ENCODE assay signal across 10 cellular contexts in the genomic region with DNA sequence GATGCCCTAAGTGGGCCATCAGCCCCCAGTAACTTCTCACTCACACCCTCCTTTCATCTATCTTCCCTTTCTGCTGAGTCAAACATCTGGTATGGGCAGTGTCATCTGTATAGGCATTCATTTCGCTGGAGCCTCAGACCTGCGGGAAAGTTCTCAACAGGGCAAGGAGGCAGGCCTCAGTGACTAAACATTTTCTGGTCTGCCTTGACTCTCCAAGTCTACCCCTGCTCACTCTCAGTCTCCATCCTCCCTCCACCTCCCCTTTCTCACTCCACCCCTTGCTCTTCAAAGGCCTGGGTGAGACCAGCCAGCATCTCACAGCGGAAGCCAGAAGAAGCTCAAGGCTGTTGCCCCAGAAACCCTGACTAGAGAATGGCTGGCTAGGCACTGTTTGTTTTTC.
DNase-seq lines count a peak whose midpoint lies in the region; ATAC-seq and TF ChIP-seq lines count a peak whose summit lies in the region.
"Had no signal": no experiment of that assay in that cellular context is flagged by ENCODE, and none has a peak within 500 bp of the region (broad histone marks: within the 10 kb centered on the region; RNA-seq: fewer than 3 reads in every experiment).

No MANE protein-coding gene starts in this region.

- DNase-seq in AG10803 (ENCODE audit: low read depth) = peak; percentile 71
- peak; percentile 76 for DNase-seq in choroid plexus epithelial cell (ENCODE audit: low read depth)
- no peak for DNase-seq in activated CD8-positive, alpha-beta memory T cell treated with anti-CD3 and anti-CD28 coated beads, Interleukin-2, amount 10 ng/mL, durations not matched to agents 7 days and 5 days
- no peak for DNase-seq in NCI-H748 treated with DMSO at 0.1 percent for 48 hours (lab: John Stamatoyannopoulos, UW)
- DNase-seq in T1000 (lab: John Stamatoyannopoulos, UW) = no peak
- DNase-seq: DMS53 had no signal

- H3K27me3 ChIP-seq in HUES6 (ENCODE audit: control insufficient read depth, insufficient read depth, low read length) = no peaks in the 10 kb centered on the region

- no peak for ATAC-seq in activated CD8-positive, alpha-beta memory T cell treated with anti-CD3 and anti-CD28 coated beads, Interleukin-2, amount 10 ng/mL, durations not matched to agents 7 days and 5 days
- ATAC-seq in GM21367 (IDR thresholded peaks at IDR 0.05; ENCODE audit: unreplicated experiment) = no peak

- no peaks in the 10 kb centered on the region for H3K36me3 Mint-ChIP-seq in nephron (ENCODE audit: low read depth)
- H3K36me3 Mint-ChIP-seq in activated CD8-positive, alpha-beta memory T cell treated with anti-CD3 and anti-CD28 coated beads, Interleukin-2, amount 10 ng/mL, durations not matched to agents 7 days and 5 days = no peaks in the 10 kb centered on the region

- no peak overlapping the region for H3K9ac ChIP-seq in HUES6 (ENCODE audit: low read length)

- H3K4me1 Mint-ChIP-seq in nephron = peaks cover 29% of the 10 kb centered on the region
- peaks cover 23% of the 10 kb centered on the region for H3K4me1 Mint-ChIP-seq in activated CD8-positive, alpha-beta memory T cell treated with anti-CD3 and anti-CD28 coated beads, Interleukin-2, amount 10 ng/mL, durations not matched to agents 7 days and 5 days

- peak overlapping the region; percentile 84 to 94 (median 90) for H3K4me3 Mint-ChIP-seq in nephron
- H3K4me3 Mint-ChIP-seq in activated CD8-positive, alpha-beta memory T cell treated with anti-CD3 and anti-CD28 coated beads, Interleukin-2, amount 10 ng/mL, durations not matched to agents 7 days and 5 days = no peak overlapping the region

- CTCF ChIA-PET in activated CD8-positive, alpha-beta memory T cell treated with anti-CD3 and anti-CD28 coated beads, Interleukin-2, amount 10 ng/mL, durations not matched to agents 7 days and 5 days (lab: Charles Lee) = interaction anchor here (2.6 kb wide), 1 partner anchor 9 kb away, joined by 9 read pairs; no protein-coding TSS in a partner anchor

- no peak overlapping the region for H3K27ac ChIP-seq in HUES6 (ENCODE audit: low read depth, low read length)
- H3K27ac ChIP-seq: RWPE1 had no signal

- H3K9me3 Mint-ChIP-seq in nephron = no peaks in the 10 kb centered on the region
- H3K9me3 Mint-ChIP-seq in activated CD8-positive, alpha-beta memory T cell treated with anti-CD3 and anti-CD28 coated beads, Interleukin-2, amount 10 ng/mL, durations not matched to agents 7 days and 5 days (ENCODE audit: low read depth) = no peaks in the 10 kb centered on the region

- peaks cover 49% of the 10 kb centered on the region for H3K4me1 ChIP-seq in HUES6 (ENCODE audit: control insufficient read depth, insufficient read depth, low read length)

- no peak for TF ChIP-seq CTCF in AG10803 (conservative IDR thresholded peaks at IDR 0.05; ENCODE audit: low read length)
- no peak for TF ChIP-seq CTCF in choroid plexus epithelial cell (conservative IDR thresholded peaks at IDR 0.05; ENCODE audit: low read depth, low read length)
- TF ChIP-seq CTCF in nephron (IDR thresholded peaks at IDR 0.05; ENCODE audit: unreplicated experiment in 3 of 3) = no peak

- H3K4me3 ChIP-seq in AG10803 (ENCODE audit: low read length) (peak overlapping the region; percentile 32), HUES6 (ENCODE audit: low read depth, low read length) (peak overlapping the region; percentile 64), choroid plexus epithelial cell (ENCODE audit: low read depth, low read length) (peak overlapping the region; percentile 71)

- no peak overlapping the region for H3K27ac Mint-ChIP-seq in nephron
- no peak overlapping the region for H3K27ac Mint-ChIP-seq in activated CD8-positive, alpha-beta memory T cell treated with anti-CD3 and anti-CD28 coated beads, Interleukin-2, amount 10 ng/mL, durations not matched to agents 7 days and 5 days

- H3K36me3 ChIP-seq in HUES6 (ENCODE audit: control insufficient read depth, insufficient read depth, low read length) = no peaks in the 10 kb centered on the region

- peaks cover 11% of the 10 kb centered on the region for H3K27me3 Mint-ChIP-seq in nephron (ENCODE audit: low read depth)
- peaks cover 57% of the 10 kb centered on the region for H3K27me3 Mint-ChIP-seq in activated CD8-positive, alpha-beta memory T cell treated with anti-CD3 and anti-CD28 coated beads, Interleukin-2, amount 10 ng/mL, durations not matched to agents 7 days and 5 days

- no peaks in the 10 kb centered on the region for H3K9me3 ChIP-seq in HUES6 (ENCODE audit: control insufficient read depth, insufficient read depth, low read depth, low read length)

Comparison
In these comparisons a context has a peak if more than half of its experiments do, and no peak if none do; other contexts are left out.
1. DNase-seq: peak in AG10803 (single experiment) and choroid plexus epithelial cell (single experiment); none in activated CD8-positive, alpha-beta memory T cell treated with anti-CD3 and anti-CD28 coated beads, Interleukin-2, amount 10 ng/mL, durations not matched to agents 7 days and 5 days (single experiment), NCI-H748 treated with DMSO at 0.1 percent for 48 hours (single experiment) and T1000 (single experiment).
2. Peak in every context shown above with its lines, with median percentiles within 50 percentile points of each other: H3K4me3 ChIP-seq.